ENCODE assay signal across 13 cellular contexts in the genomic region with DNA sequence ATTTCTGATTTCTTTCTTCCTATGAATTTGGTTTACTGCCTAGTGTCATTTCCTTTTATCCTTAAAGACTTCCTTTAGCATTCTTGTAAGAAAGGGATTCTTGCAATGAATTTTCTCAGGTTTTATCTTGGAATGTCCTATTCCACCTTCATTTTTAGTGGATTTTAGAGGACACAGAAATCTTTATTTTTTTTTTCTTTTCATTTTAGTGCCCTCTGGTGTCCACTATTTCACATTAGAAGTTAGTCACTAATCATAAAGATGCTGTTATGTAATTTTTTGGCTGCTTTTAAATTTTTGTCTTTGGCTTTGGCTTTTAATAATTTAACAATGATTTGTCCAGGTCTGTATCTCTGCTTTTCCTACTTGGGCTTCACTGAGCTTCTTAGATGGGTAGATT. TPM values are rescaled to one million over a fixed set of nuclear protein-coding genes. Genes with fewer than 3 reads are reported as not detected.
DNase-seq lines count a peak whose midpoint lies in the region; ATAC-seq, FAIRE-seq and TF ChIP-seq lines count a peak whose summit lies in the region.
"Had no signal": no experiment of that assay in that cellular context is flagged by ENCODE, and none has a peak within 500 bp of the region (broad histone marks: within the 10 kb centered on the region; RNA-seq: fewer than 3 reads in every experiment).

No MANE protein-coding gene starts in this region.

- FAIRE-seq in HepG2 (lab: Jason Lieb, UNC), result no peak

- H4K20me1 ChIP-seq in HepG2 (ENCODE audit: insufficient read depth, low read length) (no peaks in the 10 kb centered on the region), hepatocyte (ENCODE audit: insufficient read depth, poor library complexity, severe bottlenecking) (no peaks in the 10 kb centered on the region)

- no peak overlapping the region for H3K4me3 ChIP-seq in liver (ENCODE audit: low read depth in 1 of 3, low read length in 3 of 3)
- no peak overlapping the region for H3K4me3 ChIP-seq in HepG2 (replicated peaks in 1 of 3; ENCODE audit: insufficient read depth in 1 of 3, low read depth in 2 of 3, low read length in 3 of 3)
- H3K4me3 ChIP-seq in RWPE2 (ENCODE audit: severe bottlenecking), result no peak overlapping the region
- no peak overlapping the region for H3K4me3 ChIP-seq in hepatocyte
- H3K4me3 ChIP-seq: lung had no signal

- BruUV-seq in HepG2 (replicated peaks; lab: Mats Ljungman, UMichigan), result no TSS peak

- H3K4me2 ChIP-seq in HepG2 (ENCODE audit: low read depth, low read length) (no peak overlapping the region), hepatocyte (no peak overlapping the region)

- no peak for ATAC-seq in HepG2
- no peak for ATAC-seq in RWPE2 (ENCODE audit: low read depth)
- ATAC-seq: activated CD4-positive, CD25-positive, alpha-beta regulatory T cell treated with anti-CD3 and anti-CD28 coated beads, Interleukin-2, amount 50 U/mL, for 24 hours; esophagus mucosa had no signal

- in situ Hi-C loops in HepG2 (cut with HindIII; ENCODE audit: extremely low pct_ligation_motif_present, low pct_unique_long_range_greater_than_20kb), result no loop called here

- H3K9me3 ChIP-seq in liver (ENCODE audit: control insufficient read depth in 4 of 4, low read length in 3 of 4), result no peaks in the 10 kb centered on the region
- no peaks in the 10 kb centered on the region for H3K9me3 ChIP-seq in HepG2 (ENCODE audit: low read length)
- H3K9me3 ChIP-seq in RWPE2 (ENCODE audit: severe bottlenecking), result no peaks in the 10 kb centered on the region
- H3K9me3 ChIP-seq in hepatocyte (ENCODE audit: low read depth), result no peaks in the 10 kb centered on the region

- POLR2A ChIA-PET in HepG2 (lab: Yijun Ruan, JAX) (no interaction called here), GM10248 (lab: Yijun Ruan, JAX) (no interaction called here)

- peaks cover 0 to 2% (median under 1%) of the 10 kb centered on the region in 4 donors for H3K4me1 ChIP-seq in liver (ENCODE audit: control insufficient read depth in 4 of 4, insufficient read depth in 4 of 4, low read length in 3 of 4)
- no peaks in the 10 kb centered on the region for H3K4me1 ChIP-seq in HepG2 (ENCODE audit: insufficient read depth, low read length)
- H3K4me1 ChIP-seq in RWPE2 (ENCODE audit: insufficient read depth, poor library complexity, severe bottlenecking), result no peaks in the 10 kb centered on the region
- H3K4me1 ChIP-seq in hepatocyte (ENCODE audit: insufficient read depth), result no peaks in the 10 kb centered on the region

- H3K36me3 ChIP-seq in liver (ENCODE audit: control insufficient read depth in 4 of 4, insufficient read depth in 3 of 4, low read depth in 1 of 4, low read length in 3 of 4) (no peaks in the 10 kb centered on the region), HepG2 (replicated peaks in 1 of 2; ENCODE audit: control insufficient read depth in 1 of 2, insufficient read depth in 2 of 2, low read length in 2 of 2) (no peaks in the 10 kb centered on the region), RWPE2 (ENCODE audit: low read depth) (no peaks in the 10 kb centered on the region), hepatocyte (replicated peaks; ENCODE audit: insufficient read depth, low read depth) (no peaks in the 10 kb centered on the region)

- H3K9me2 ChIP-seq in hepatocyte (replicated peaks; ENCODE audit: insufficient read depth), result no peaks in the 10 kb centered on the region

- no peak for TF ChIP-seq POLR2A in HepG2 (IDR thresholded peaks at IDR 0.05; ENCODE audit: insufficient read depth in 1 of 2, low read depth in 2 of 2, low read length in 2 of 2)

- H3K9ac ChIP-seq in liver (ENCODE audit: low read depth in 1 of 2, low read length in 2 of 2) (no peak overlapping the region), HepG2 (ENCODE audit: insufficient read depth, low read depth, low read length) (no peak overlapping the region)

- no peaks in the 10 kb centered on the region for H3K27me3 ChIP-seq in liver (ENCODE audit: control insufficient read depth in 4 of 4, insufficient read depth in 4 of 4, low read length in 3 of 4)
- no peaks in the 10 kb centered on the region for H3K27me3 ChIP-seq in HepG2 (ENCODE audit: control insufficient read depth in 1 of 2, insufficient read depth in 2 of 2, low read length in 2 of 2)
- no peaks in the 10 kb centered on the region for H3K27me3 ChIP-seq in RWPE2 (ENCODE audit: insufficient read depth, poor library complexity, severe bottlenecking)
- no peaks in the 10 kb centered on the region for H3K27me3 ChIP-seq in hepatocyte

- CTCF ChIA-PET in HepG2 (lab: Yijun Ruan, JAX; ENCODE audit: low intra/inter-chr PET ratio, low total read pairs) (no interaction called here), GM10248 (lab: Yijun Ruan, JAX) (no interaction called here)

- H3K79me2 ChIP-seq in HepG2 (ENCODE audit: insufficient read depth, low read length) (no peaks in the 10 kb centered on the region), hepatocyte (peaks cover 21% of the 10 kb centered on the region)

- no peak for DNase-seq in HepG2 (ENCODE audit: low spot score)
- no peak for DNase-seq in RWPE2 (ENCODE audit: low spot score)
- no peak for DNase-seq in hepatocyte (ENCODE audit: low spot score)
- DNase-seq in NCI-H524 treated with DMSO at 0.1 percent for 48 hours (lab: John Stamatoyannopoulos, UW), result no peak
- DNase-seq in activated CD4-positive, alpha-beta T cell treated with anti-CD3 and anti-CD28 coated beads, Interleukin-2, amount 50 U/mL, for 4 hours, result no peak
- DNase-seq in NCI-H1048 (lab: John Stamatoyannopoulos, UW), result no peak
- DNase-seq in GM10248 (ENCODE audit: extremely low spot score), result no peak
- DNase-seq: activated naive CD8-positive, alpha-beta T cell treated with anti-CD3 and anti-CD28 coated beads for 36 hours; DMS79 treated with DMSO at 0.1 percent for 48 hours had no signal

- no peak overlapping the region for H2AFZ ChIP-seq in HepG2 (ENCODE audit: low read length)
- H2AFZ ChIP-seq in hepatocyte, result no peak overlapping the region

- intact Hi-C loops in HepG2 (cut with micrococcal nuclease; ENCODE audit: unreplicated experiment), result no loop called here

- no peak overlapping the region for H3K27ac ChIP-seq in liver (ENCODE audit: low read depth in 1 of 2, low read length in 2 of 2)
- H3K27ac ChIP-seq in HepG2 (ENCODE audit: extremely low read length, insufficient read depth, low read length), result no peak overlapping the region
- no peak overlapping the region for H3K27ac ChIP-seq in RWPE2 (ENCODE audit: poor library complexity, severe bottlenecking)
- H3K27ac ChIP-seq in hepatocyte, result no peak overlapping the region

- no peak for TF ChIP-seq RAD21 in liver (IDR thresholded peaks at IDR 0.05)
- TF ChIP-seq RAD21 in HepG2 (CRISPR knock-in tag; IDR thresholded peaks at IDR 0.05), result no peak

- no peak for TF ChIP-seq EP300 in HepG2 (IDR thresholded peaks at IDR 0.05; ENCODE audit: low read depth in 2 of 2, low read length in 2 of 2)
- no peak for TF ChIP-seq EP300 in HepG2 (CRISPR knock-in tag; IDR thresholded peaks at IDR 0.05; ENCODE audit: borderline replicate concordance)

- TF ChIP-seq CTCF in liver (IDR thresholded peaks at IDR 0.05; ENCODE audit: low read depth, low read length, missing input control), result peak; percentile 2
- no peak for TF ChIP-seq CTCF in HepG2 (CRISPR knock-in tag; IDR thresholded peaks at IDR 0.05)
- TF ChIP-seq CTCF in RWPE2 (IDR thresholded peaks at IDR 0.05; ENCODE audit: poor library complexity, severe bottlenecking), result peak; percentile 36
- TF ChIP-seq CTCF in hepatocyte (IDR thresholded peaks at IDR 0.05; ENCODE audit: poor library complexity), result peak; percentile 36
- TF ChIP-seq CTCF in GM10248 (IDR thresholded peaks at IDR 0.05; ENCODE audit: control extremely low read depth, extremely low read depth, low read depth, missing control alignments), result no peak

TF ChIP-seq in liver, 16 proteins besides CTCF, POLR2A, EP300 and RAD21 (continues in another document):
- TF ChIP-seq GABPA (IDR thresholded peaks at IDR 0.05 in 1 of 2, conservative IDR thresholded peaks at IDR 0.05 in 1 of 2), result no peak

TF ChIP-seq in HepG2, 621 proteins besides CTCF, POLR2A, EP300 and RAD21:
- no peak for TF ChIP-seq CHD4 (IDR thresholded peaks at IDR 0.05; ENCODE audit: borderline replicate concordance, low read length)
- no peak for TF ChIP-seq PITX1 (CRISPR knock-in tag; IDR thresholded peaks at IDR 0.05)
- no peak for TF ChIP-seq ZNF720 (CRISPR knock-in tag; IDR thresholded peaks at IDR 0.05)
- no peak for TF ChIP-seq MBD4 (IDR thresholded peaks at IDR 0.05; ENCODE audit: borderline replicate concordance, low read length)
- TF ChIP-seq ZNF775 (CRISPR knock-in tag; IDR thresholded peaks at IDR 0.05; ENCODE audit: borderline replicate concordance), result no peak
- TF ChIP-seq SRY (CRISPR knock-in tag; IDR thresholded peaks at IDR 0.05), result no peak
- no peak for TF ChIP-seq ZFP82 (CRISPR knock-in tag; IDR thresholded peaks at IDR 0.05; ENCODE audit: borderline replicate concordance)
- no peak for TF ChIP-seq SYNCRIP (IDR thresholded peaks at IDR 0.05; ENCODE audit: insufficient read depth, low read depth, low read length)
- no peak for TF ChIP-seq TOPORS (CRISPR knock-in tag; IDR thresholded peaks at IDR 0.05)
TF ChIP-seq in HepG2: peak in this region for 0.

RNA-seq across cellular contexts. Expression of gene LMBRD1, which starts 28.1 kb away (rescaled TPM):
- total RNA-seq in liver, result 10 to 100 TPM; 39.3 to 47.2 TPM
- polyA plus RNA-seq in liver, result 10 to 100 TPM; 33.2 to 54.5 TPM
- 12.7 and 21.5 TPM in 2 replicates for total RNA-seq in HepG2 (2016; rRNA removed; fragmentation: Illumina TruSeq; extraction: Trizol)
- 2.8 and 3.5 TPM in 2 replicates for total RNA-seq in HepG2 (2016; cell fraction: cytosol; rRNA removed; fragmentation: Illumina TruSeq; extraction: Trizol; ENCODE audit: low read depth)
- total RNA-seq in HepG2 (2016; cell fraction: insoluble cytoplasmic fraction; rRNA removed; fragmentation: Illumina TruSeq; extraction: Trizol), result 11.1 and 20.6 TPM in 2 replicates
- 5.6 and 6.5 TPM in 2 replicates for total RNA-seq in HepG2 (2016; cell fraction: membrane; rRNA removed; fragmentation: Illumina TruSeq; extraction: Trizol)
- total RNA-seq in HepG2 (2016; cell fraction: nucleus; rRNA removed; fragmentation: Illumina TruSeq; extraction: Trizol), result 25.3 and 26.9 TPM in 2 replicates
- 17.2 and 18.9 TPM in 2 replicates for polyA plus RNA-seq in HepG2 (2011; rRNA removed)
- 6.4 and 13.3 TPM in 2 replicates for polyA plus RNA-seq in HepG2 (2011; cell fraction: cytosol; rRNA removed)
- 4.0 and 5.7 TPM in 2 replicates for polyA plus RNA-seq in HepG2 (2011; cell fraction: nucleus; rRNA removed)
- 19.0 and 31.7 TPM in 2 replicates for polyA plus RNA-seq in HepG2 (2012)
- 1.5 TPM in 2 replicates for polyA plus RNA-seq in HepG2 (2016; cell fraction: cytosol; fragmentation: Illumina TruSeq; extraction: Trizol; ENCODE audit: low read depth)
- 9.4 and 10.9 TPM in 2 replicates for polyA plus RNA-seq in HepG2 (2016; cell fraction: insoluble cytoplasmic fraction; fragmentation: Illumina TruSeq; extraction: Trizol; ENCODE audit: low read depth)
- 3.1 and 3.4 TPM in 2 replicates for polyA plus RNA-seq in HepG2 (2016; cell fraction: membrane; fragmentation: Illumina TruSeq; extraction: Trizol; ENCODE audit: low read depth)
- 21.2 and 25.7 TPM in 2 replicates for polyA plus RNA-seq in HepG2 (2016; cell fraction: nucleus; fragmentation: Illumina TruSeq; extraction: Trizol; ENCODE audit: insufficient read depth, low read depth)
- polyA minus RNA-seq in HepG2 (2011; rRNA and poly(A)+ RNA removed; ENCODE audit: low replicate concordance), result 11.5 and 13.8 TPM in 2 replicates
- polyA minus RNA-seq in HepG2 (2011; cell fraction: cytosol; rRNA and poly(A)+ RNA removed), result 14.2 and 18.4 TPM in 2 replicates
- polyA minus RNA-seq in HepG2 (2011; cell fraction: nucleus; rRNA and poly(A)+ RNA removed), result 28.2 and 39.4 TPM in 2 replicates
- total RNA-seq in hepatocyte, result 88.6 and 96.2 TPM in 2 replicates
- 54.3 and 62.1 TPM in 2 replicates for polyA plus RNA-seq in hepatocyte

Comparison
In these comparisons a context has a peak if more than half of its experiments do, and no peak if none do; other contexts are left out.
1. CTCF ChIP-seq: peak in liver (single experiment), RWPE2 (single experiment) and hepatocyte (single experiment); none in HepG2 (single experiment) and GM10248 (single experiment).